8 cellular contexts compared by ENCODE assay signal in the genomic region with DNA sequence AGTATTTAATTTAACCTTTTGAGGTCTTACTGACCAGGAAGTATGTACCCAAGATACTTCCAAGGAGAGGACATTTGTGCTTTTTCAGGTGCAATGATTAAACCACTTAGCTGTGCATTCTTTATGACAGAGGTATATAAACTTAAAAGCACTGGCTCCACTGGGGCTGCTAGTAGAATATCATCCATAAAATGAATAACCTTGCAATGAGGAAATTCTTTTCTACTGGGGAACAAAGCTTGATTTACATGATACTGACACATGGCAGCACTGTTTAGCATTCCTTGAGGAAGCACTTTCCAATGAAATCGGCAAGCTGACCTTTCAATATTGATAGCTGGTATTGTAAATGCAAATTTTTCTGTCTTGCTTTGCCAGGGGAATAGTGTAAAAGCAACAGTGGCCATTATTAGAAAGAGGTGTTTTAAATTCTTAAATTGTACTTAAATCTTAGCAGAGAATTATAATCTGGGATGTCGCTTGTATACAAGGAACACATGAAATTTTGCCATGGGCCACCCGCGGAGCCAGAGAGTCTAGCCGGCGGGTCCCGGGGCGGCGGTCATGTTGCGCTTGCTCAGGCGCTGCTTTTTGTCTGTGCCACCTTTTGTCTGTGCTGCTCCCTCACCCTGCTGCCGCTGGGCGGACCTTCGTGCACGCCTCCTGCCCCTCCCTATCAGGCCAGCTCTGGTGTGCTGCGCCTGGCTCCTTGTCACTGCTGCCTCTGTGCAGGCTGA. TPM values are rescaled to one million over a fixed set of nuclear protein-coding genes. Genes with fewer than 3 reads are reported as not detected.
DNase-seq lines count a peak whose midpoint lies in the region; ATAC-seq and TF ChIP-seq lines count a peak whose summit lies in the region.

No MANE protein-coding gene starts in this region.

- peak in 1 of 2 donors; percentile 25 for TF ChIP-seq RAD21 in liver (IDR thresholded peaks at IDR 0.05)

- no peak overlapping the region for H3K27ac ChIP-seq in liver (ENCODE audit: low read depth in 1 of 2, low read length in 2 of 2)

- H3K36me3 ChIP-seq in liver (ENCODE audit: control insufficient read depth in 4 of 4, insufficient read depth in 3 of 4, low read depth in 1 of 4, low read length in 3 of 4): peaks cover 0 to 3% (median 0%) of the 10 kb centered on the region in 4 donors

- no peak overlapping the region for H3K9ac ChIP-seq in liver (ENCODE audit: low read depth in 1 of 2, low read length in 2 of 2)

- H3K9me3 ChIP-seq in liver (ENCODE audit: control insufficient read depth in 4 of 4, low read length in 3 of 4): no peaks in the 10 kb centered on the region

- H3K4me1 ChIP-seq in liver (ENCODE audit: control insufficient read depth in 4 of 4, insufficient read depth in 4 of 4, low read length in 3 of 4): peaks cover 0 to 9% (median 2%) of the 10 kb centered on the region in 4 donors

- DNase-seq in AG20443 (ENCODE audit: low spot score) (peak; percentile 92), GM19240 (ENCODE audit: insufficient read length, low spot score) (peak; percentile 83), NCI-H510A treated with DMSO at 0.1 percent for 48 hours (lab: John Stamatoyannopoulos, UW) (peak; percentile 82), dedifferentiated amniotic fluid mesenchymal stem cell (ENCODE audit: extremely low spot score) (peak; percentile 26)
- DNase-seq in activated CD4-positive, alpha-beta T cell treated with anti-CD3 and anti-CD28 coated beads, Interleukin-2, amount 50 U/mL, for 1 hour: peak; percentile 65
- DNase-seq in stimulated activated CD4-positive, alpha-beta T cell treated with anti-CD3 and anti-CD28 coated beads, TNF-alpha, amount 100 ng/mL, for 4 hours (ENCODE audit: low read depth in 3 of 3): peak; percentile 47 to 54 (median 48)

- no peak overlapping the region for H3K4me3 ChIP-seq in liver (ENCODE audit: low read depth in 1 of 3, low read length in 3 of 3)

- TF ChIP-seq CTCF in liver (IDR thresholded peaks at IDR 0.05; ENCODE audit: low read depth, low read length, missing input control): peak; percentile 14

- no peaks in the 10 kb centered on the region for H3K27me3 ChIP-seq in liver (ENCODE audit: control insufficient read depth in 4 of 4, insufficient read depth in 4 of 4, low read length in 3 of 4)

- peak; percentile 100 for ATAC-seq in HG03354 (IDR thresholded peaks at IDR 0.05; ENCODE audit: poor library complexity, severe bottlenecking, unreplicated experiment)

- WGBS in liver: 42% methylated on average over 16 of the region's 16 CpGs

TF ChIP-seq in liver, 16 proteins besides CTCF, POLR2A, EP300 and RAD21:
- TF ChIP-seq SP1 (IDR thresholded peaks at IDR 0.05): peak; percentile 15
- TF ChIP-seq EGR1 (IDR thresholded peaks at IDR 0.05; ENCODE audit: low read depth in 2 of 2): no peak
- TF ChIP-seq HNF4A (conservative IDR thresholded peaks at IDR 0.05): peak in 1 of 2 donors; percentile 12

RNA-seq across cellular contexts. Expression of a gene that starts 20.9 kb away (rescaled TPM):
- total RNA-seq in liver: 10 to 100 TPM; 25.4 to 36.8 TPM
- polyA plus RNA-seq in liver: 10 to 100 TPM; 11.0 to 11.8 TPM

RNA-seq across cellular contexts. Expression of a gene that starts 37.0 kb away (rescaled TPM):
- 1 to 10 TPM; 6.9 to 9.7 TPM for total RNA-seq in liver
- polyA plus RNA-seq in liver: 1 to 10 TPM; 7.9 to 9.5 TPM

Comparison
In these comparisons a context has a peak if more than half of its experiments do, and no peak if none do; other contexts are left out.
1. DNase-seq: peak in every context shown above with its lines; median percentile 92 in AG20443; 83 in GM19240; 82 in NCI-H510A treated with DMSO at 0.1 percent for 48 hours; 65 in activated CD4-positive, alpha-beta T cell treated with anti-CD3 and anti-CD28 coated beads, Interleukin-2, amount 50 U/mL, for 1 hour; 48 in stimulated activated CD4-positive, alpha-beta T cell treated with anti-CD3 and anti-CD28 coated beads, TNF-alpha, amount 100 ng/mL, for 4 hours; 26 in dedifferentiated amniotic fluid mesenchymal stem cell.